15 cellular contexts compared by ENCODE assay signal in genomic region chr12:40099423-40099853, GRCh38. TPM values are rescaled to one million over a fixed set of nuclear protein-coding genes. Genes with fewer than 3 reads are reported as not detected.
DNase-seq lines count a peak whose midpoint lies in the region; ATAC-seq, FAIRE-seq and TF ChIP-seq lines count a peak whose summit lies in the region.
"Had no signal": no experiment of that assay in that cellular context is flagged by ENCODE, and none has a peak within 500 bp of the region (broad histone marks: within the 10 kb centered on the region; RNA-seq: fewer than 3 reads in every experiment).

No MANE protein-coding gene starts in this region.

- TF ChIP-seq CTCF in fibroblast of pulmonary artery (IDR thresholded peaks at IDR 0.05; ENCODE audit: low read length, missing control alignments) (no peak), pancreas (IDR thresholded peaks at IDR 0.05) (no peak)

- H3K4me1 ChIP-seq in pancreas: peaks cover 16 to 35% (median 22%) of the 10 kb centered on the region in 3 donors

- H3K9me3 ChIP-seq in pancreas: no peaks in the 10 kb centered on the region

- FAIRE-seq in pancreas (lab: Jason Lieb, UNC): peak; percentile 89
- FAIRE-seq: frontal cortex, G401.6 had no signal

- H3K4me3 ChIP-seq in fibroblast of pulmonary artery (replicated peaks; ENCODE audit: low read depth, low read length) (no peak overlapping the region), pancreas (no peak overlapping the region)
- H3K4me3 ChIP-seq: GM23248 had no signal

- H3K27ac ChIP-seq in pancreas: peak overlapping the region in 2 of 4 donors; percentile 63 to 75
- H3K27ac ChIP-seq: GM23248 had no signal

- intact Hi-C loops in pancreas (cut with DNase I): no loop called here

- no peaks in the 10 kb centered on the region for H3K36me3 ChIP-seq in pancreas

- peak in 59 of 76 experiments; percentile 2 to 86 (median 54) for DNase-seq in HUDEP-2 (lab: John Stamatoyannopoulos, UW; ENCODE audit: unreplicated experiment in 76 of 76)
- peak; percentile 84 for DNase-seq in OCI-M1 (lab: John Stamatoyannopoulos, UW)
- peak; percentile 8 for DNase-seq in fibroblast of pulmonary artery (ENCODE audit: low read depth)
- DNase-seq in pancreas: peak in 3 of 6 donors; percentile 23 to 26 (median 24)
- no peak for DNase-seq in SK-N-DZ (ENCODE audit: low spot score)
- DNase-seq in RPMI8226: no peak
- DNase-seq in stimulated activated CD4-positive, alpha-beta T cell treated with anti-CD3 and anti-CD28 coated beads, Interleukin-2, amount 100 ng/mL, for 24 hours: no peak
- DNase-seq: activated CD4-positive, alpha-beta T cell treated with anti-CD3 and anti-CD28 coated beads, Interleukin-2, amount 50 U/mL, for 4 hours; GM23248; islet precursor cell; naive B cell; T-helper 2 cell had no signal

- no peaks in the 10 kb centered on the region for H3K27me3 ChIP-seq in pancreas

- 6 to 9% methylated on average over 3 of the region's 3 CpGs for WGBS in pancreas, 2 donors

- ATAC-seq in pancreas: peak; percentile 81 to 94 (median 93)
- ATAC-seq: activated T-helper 17 cell treated with anti-CD3 and anti-CD28 coated beads, Interleukin-2, amount 50 U/mL, for 72 hours had no signal

RNA-seq across cellular contexts. Expression of gene SLC2A13, which starts 6.4 kb away (rescaled TPM):
- 10 to 100 TPM in 1 of 6 donors, 1 to 10 TPM in 5; 5.2 to 10.7 (median 7.7) TPM for total RNA-seq in pancreas
- polyA plus RNA-seq in pancreas: 1 to 10 TPM; 2.7 to 5.6 TPM
- 6.2 and 8.6 TPM in 2 replicates for polyA plus RNA-seq in SK-N-DZ (2014; cell fraction: cytosol; rRNA removed)
- polyA plus RNA-seq in SK-N-DZ (2014; cell fraction: nucleus; rRNA removed): 8.0 and 8.3 TPM in 2 replicates

Comparison
In these comparisons a context has a peak if more than half of its experiments do, and no peak if none do; other contexts are left out.
1. DNase-seq: peak in HUDEP-2 (59 of 76), OCI-M1 (single experiment) and fibroblast of pulmonary artery (single experiment); none in SK-N-DZ (single experiment), RPMI8226 (single experiment) and stimulated activated CD4-positive, alpha-beta T cell treated with anti-CD3 and anti-CD28 coated beads, Interleukin-2, amount 100 ng/mL, for 24 hours (0 of 2).